10 cellular contexts compared by ENCODE assay signal in the genomic region with DNA sequence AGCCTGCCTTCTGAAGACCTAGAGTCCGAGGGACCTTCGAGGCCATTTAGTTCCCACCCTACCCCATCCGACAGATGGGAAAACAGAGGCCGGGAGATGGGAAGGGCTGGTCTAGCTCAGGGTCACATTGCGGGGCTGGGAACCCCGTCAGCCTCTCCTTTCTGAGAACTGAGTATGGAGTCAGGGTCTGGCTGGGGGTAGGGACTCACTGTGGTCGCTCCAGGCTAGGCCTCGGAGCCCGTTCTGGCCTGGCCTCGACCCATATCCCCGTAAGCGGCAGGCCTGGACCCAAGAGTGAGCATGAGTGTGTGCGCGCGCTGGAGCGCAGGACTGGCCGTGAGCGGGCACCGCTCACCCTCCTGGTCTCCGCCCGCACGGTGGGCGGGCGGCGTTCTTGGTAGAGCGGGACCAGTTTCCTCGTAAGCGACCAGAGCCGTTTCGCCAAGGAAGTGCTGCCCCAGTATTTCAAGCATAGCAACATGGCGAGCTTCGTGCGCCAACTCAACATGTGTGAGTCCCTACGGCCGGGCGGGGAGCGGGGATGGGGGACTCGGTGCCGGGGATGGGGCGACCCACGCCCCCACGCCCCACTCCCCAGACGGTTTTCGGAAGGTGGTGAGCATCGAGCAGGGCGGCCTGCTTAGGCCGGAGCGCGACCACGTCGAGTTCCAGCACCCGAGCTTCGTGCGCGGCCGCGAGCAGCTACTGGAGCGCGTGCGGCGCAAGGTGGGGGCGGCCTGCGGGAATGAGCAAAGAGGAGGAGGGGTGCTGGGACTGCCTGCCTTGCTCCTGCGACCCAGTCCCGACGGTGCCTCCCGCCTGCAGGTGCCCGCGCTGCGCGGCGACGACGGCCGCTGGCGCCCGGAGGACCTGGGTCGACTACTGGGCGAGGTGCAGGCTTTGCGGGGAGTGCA. TPM values are rescaled to one million over a fixed set of nuclear protein-coding genes. Genes with fewer than 3 reads are reported as not detected.
A peak's percentile ranks its signal among the peaks of the same experiment; 100 is the strongest.
DNase-seq lines count a peak whose midpoint lies in the region; ATAC-seq and TF ChIP-seq lines count a peak whose summit lies in the region.
"Had no signal": no experiment of that assay in that cellular context is flagged by ENCODE, and none has a peak within 500 bp of the region (broad histone marks: within the 10 kb centered on the region; RNA-seq: fewer than 3 reads in every experiment).

No MANE protein-coding gene starts in this region.

- H3K27me3 ChIP-seq in foreskin keratinocyte: peaks cover 18% of the 10 kb centered on the region

- peak overlapping the region; percentile 30 for H3K4me3 Mint-ChIP-seq in activated CD4-positive, alpha-beta T cell treated with anti-CD3 and anti-CD28 coated beads, Interleukin-2, amount 10 ng/mL, durations not matched to agents 7 days and 5 days
- H3K4me3 Mint-ChIP-seq in brain: peak overlapping the region; percentile 65 to 78 (median 69)
- peak overlapping the region; percentile 34 for H3K4me3 Mint-ChIP-seq in memory B cell

- CTCF ChIA-PET in activated CD4-positive, alpha-beta T cell treated with anti-CD3 and anti-CD28 coated beads, Interleukin-2, amount 10 ng/mL, durations not matched to agents 7 days and 5 days (lab: Charles Lee): interaction anchor here (0.9 to 6.1 kb wide), 5 partner anchors 8 to 147 kb away, joined by 3 to 31 read pairs (median 10); no protein-coding TSS in a partner anchor

- H3K36me3 Mint-ChIP-seq in activated CD4-positive, alpha-beta T cell treated with anti-CD3 and anti-CD28 coated beads, Interleukin-2, amount 10 ng/mL, durations not matched to agents 7 days and 5 days (ENCODE audit: low read depth): peaks cover 20% of the 10 kb centered on the region
- H3K36me3 Mint-ChIP-seq in brain: peaks cover 5% of the 10 kb centered on the region
- peaks cover 2% of the 10 kb centered on the region for H3K36me3 Mint-ChIP-seq in memory B cell
- H3K36me3 Mint-ChIP-seq: immature natural killer cell had no signal

- ATAC-seq in memory B cell (ENCODE audit: low read depth): no peak
- no peak for ATAC-seq in HG03159 (IDR thresholded peaks at IDR 0.05; ENCODE audit: unreplicated experiment)
- no peak for ATAC-seq in foreskin keratinocyte

- peak overlapping the region; percentile 46 for H3K27ac Mint-ChIP-seq in activated CD4-positive, alpha-beta T cell treated with anti-CD3 and anti-CD28 coated beads, Interleukin-2, amount 10 ng/mL, durations not matched to agents 7 days and 5 days
- H3K27ac Mint-ChIP-seq in brain (no peak overlapping the region), memory B cell (no peak overlapping the region)
- H3K27ac Mint-ChIP-seq: immature natural killer cell had no signal

- peaks cover 50% of the 10 kb centered on the region for H3K27me3 Mint-ChIP-seq in activated CD4-positive, alpha-beta T cell treated with anti-CD3 and anti-CD28 coated beads, Interleukin-2, amount 10 ng/mL, durations not matched to agents 7 days and 5 days
- H3K27me3 Mint-ChIP-seq in brain (peaks cover 86% of the 10 kb centered on the region), memory B cell (peaks cover 24% of the 10 kb centered on the region)

- H3K27ac ChIP-seq in temporal lobe (ENCODE audit: low read depth, low read length): peak overlapping the region; percentile 56
- no peak overlapping the region for H3K27ac ChIP-seq in foreskin keratinocyte

- no peaks in the 10 kb centered on the region for H3K4me1 ChIP-seq in foreskin keratinocyte

- H3K4me1 Mint-ChIP-seq in activated CD4-positive, alpha-beta T cell treated with anti-CD3 and anti-CD28 coated beads, Interleukin-2, amount 10 ng/mL, durations not matched to agents 7 days and 5 days: peaks cover 45% of the 10 kb centered on the region
- H3K4me1 Mint-ChIP-seq in brain (peaks cover 60% of the 10 kb centered on the region), memory B cell (peaks cover 20% of the 10 kb centered on the region)

- POLR2A ChIA-PET in activated CD4-positive, alpha-beta T cell treated with anti-CD3 and anti-CD28 coated beads, Interleukin-2, amount 10 ng/mL, durations not matched to agents 7 days and 5 days (lab: Charles Lee): no interaction called here

- no peak for DNase-seq in activated CD4-positive, alpha-beta T cell treated with anti-CD3 and anti-CD28 coated beads, Interleukin-2, amount 10 ng/mL, durations not matched to agents 7 days and 5 days
- no peak for DNase-seq in activated CD4-positive, alpha-beta T cell treated with anti-CD3 and anti-CD28 coated beads for 48 hours
- no peak for DNase-seq in memory B cell (ENCODE audit: low spot score in 2 of 2)
- no peak for DNase-seq in foreskin keratinocyte
- DNase-seq in MV-4-11 (lab: John Stamatoyannopoulos, UW): no peak
- DNase-seq: immature natural killer cell, NCI-H526 treated with DMSO at 0.1 percent for 48 hours had no signal

- H3K9me3 Mint-ChIP-seq in activated CD4-positive, alpha-beta T cell treated with anti-CD3 and anti-CD28 coated beads, Interleukin-2, amount 10 ng/mL, durations not matched to agents 7 days and 5 days: no peaks in the 10 kb centered on the region
- H3K9me3 Mint-ChIP-seq in brain: peaks cover 0 to 7% (median 4%) of the 10 kb centered on the region in 5 experiments
- no peaks in the 10 kb centered on the region for H3K9me3 Mint-ChIP-seq in memory B cell

- TF ChIP-seq CTCF in brain (conservative IDR thresholded peaks at IDR 0.05) (no peak), foreskin keratinocyte (conservative IDR thresholded peaks at IDR 0.05) (no peak)

RNA-seq across cellular contexts. Expression of gene HSF4, which starts 0.8 kb away (rescaled TPM):
- total RNA-seq in activated CD4-positive, alpha-beta T cell treated with anti-CD3 and anti-CD28 coated beads, Interleukin-2, amount 10 ng/mL, durations not matched to agents 7 days and 5 days: 10 to 100 TPM; 49.6 to 58.1 TPM
- 6.4 TPM for polyA plus RNA-seq in brain (ENCODE audit: insufficient read depth, low read depth, low replicate concordance)
- total RNA-seq in temporal lobe: 5.9 TPM
- 2.6 and 4.7 TPM in 2 replicates for total RNA-seq in foreskin keratinocyte
- polyA plus RNA-seq in foreskin keratinocyte: 3.3 and 6.0 TPM in 2 replicates
- polyA plus RNA-seq: immature natural killer cell had no signal

RNA-seq across cellular contexts. Expression of gene NOL3, which starts 5.0 kb away (rescaled TPM):
- 10 to 100 TPM in 1 of 2 experiments, 1 to 10 TPM in 1; 8.9 to 13.3 TPM for total RNA-seq in activated CD4-positive, alpha-beta T cell treated with anti-CD3 and anti-CD28 coated beads, Interleukin-2, amount 10 ng/mL, durations not matched to agents 7 days and 5 days
- polyA plus RNA-seq in brain (ENCODE audit: insufficient read depth, low read depth, low replicate concordance) (25.6 TPM), foreskin keratinocyte (19.7 and 22.1 TPM in 2 replicates)
- total RNA-seq in temporal lobe (4.2 TPM), foreskin keratinocyte (13.9 and 16.9 TPM in 2 replicates)

RNA-seq across cellular contexts. Expression of gene FBXL8, which starts 5.6 kb away (rescaled TPM):
- 10 to 100 TPM; 35.7 to 46.6 TPM for total RNA-seq in activated CD4-positive, alpha-beta T cell treated with anti-CD3 and anti-CD28 coated beads, Interleukin-2, amount 10 ng/mL, durations not matched to agents 7 days and 5 days
- 1.5 TPM for polyA plus RNA-seq in brain (ENCODE audit: insufficient read depth, low read depth, low replicate concordance)
- total RNA-seq in temporal lobe: 0.49 TPM
- 3.6 and 3.8 TPM in 2 replicates for total RNA-seq in foreskin keratinocyte
- 2.6 and 2.8 TPM in 2 replicates for polyA plus RNA-seq in foreskin keratinocyte

RNA-seq across cellular contexts. Expression of gene TRADD, which starts 5.7 kb away (rescaled TPM):
- 10 to 100 TPM; 47.2 to 57.5 TPM for total RNA-seq in activated CD4-positive, alpha-beta T cell treated with anti-CD3 and anti-CD28 coated beads, Interleukin-2, amount 10 ng/mL, durations not matched to agents 7 days and 5 days
- polyA plus RNA-seq in brain (ENCODE audit: insufficient read depth, low read depth, low replicate concordance) (2.3 TPM), foreskin keratinocyte (21.5 and 26.6 TPM in 2 replicates)
- total RNA-seq in temporal lobe (0.98 TPM), foreskin keratinocyte (14.7 and 19.3 TPM in 2 replicates)

RNA-seq across cellular contexts. Expression of gene B3GNT9, which starts 14.6 kb away (rescaled TPM):
- total RNA-seq in activated CD4-positive, alpha-beta T cell treated with anti-CD3 and anti-CD28 coated beads, Interleukin-2, amount 10 ng/mL, durations not matched to agents 7 days and 5 days: 1 to 10 TPM; 7.1 to 7.2 TPM
- polyA plus RNA-seq in brain (ENCODE audit: insufficient read depth, low read depth, low replicate concordance) (16.5 TPM), foreskin keratinocyte (7.9 and 9.6 TPM in 2 replicates)
- total RNA-seq in temporal lobe (0.98 TPM), foreskin keratinocyte (9.0 and 12.1 TPM in 2 replicates)
